17 cellular contexts compared by ENCODE assay signal in the genomic region with DNA sequence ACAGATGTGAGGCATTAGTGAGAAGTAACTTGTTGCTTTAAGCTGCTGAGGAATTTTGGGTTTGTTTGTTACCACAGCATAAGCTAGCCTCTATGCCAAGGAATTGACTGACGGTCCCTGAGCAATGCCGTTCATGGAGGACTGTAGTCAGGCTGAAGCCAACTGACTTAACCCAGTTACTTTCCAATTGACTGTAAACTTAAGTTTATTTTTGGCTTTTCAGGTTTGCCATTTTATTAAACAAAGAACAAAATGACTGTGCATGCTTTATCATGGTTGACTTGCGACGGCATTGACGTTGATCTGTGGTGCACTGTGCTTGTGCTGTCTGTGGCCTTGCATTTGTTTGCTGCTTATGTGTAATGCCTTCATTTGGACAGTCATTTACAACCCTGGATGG. TPM values are rescaled to one million over a fixed set of nuclear protein-coding genes. Genes with fewer than 3 reads are reported as not detected.
DNase-seq lines count a peak whose midpoint lies in the region; ATAC-seq and TF ChIP-seq lines count a peak whose summit lies in the region.
"Had no signal": no experiment of that assay in that cellular context is flagged by ENCODE, and none has a peak within 500 bp of the region (broad histone marks: within the 10 kb centered on the region; RNA-seq: fewer than 3 reads in every experiment).

No MANE protein-coding gene starts in this region.

- H3K27ac ChIP-seq in PC-9 = no peak overlapping the region
- no peak overlapping the region for H3K27ac ChIP-seq in caudate nucleus (ENCODE audit: low read depth, low read length)
- H3K27ac ChIP-seq: esophagus squamous epithelium, hepatocyte had no signal

- ATAC-seq in GM18498 (IDR thresholded peaks at IDR 0.05; ENCODE audit: unreplicated experiment) (peak; percentile 70), GM19351 (IDR thresholded peaks at IDR 0.05; ENCODE audit: unreplicated experiment) (peak; percentile 87), HG02678 (IDR thresholded peaks at IDR 0.05; ENCODE audit: unreplicated experiment) (peak; percentile 59), HG03378 (IDR thresholded peaks at IDR 0.05; ENCODE audit: unreplicated experiment) (peak; percentile 91)
- ATAC-seq: left lobe of liver had no signal

- H3K4me2 ChIP-seq in PC-9 = no peak overlapping the region
- H3K4me2 ChIP-seq: hepatocyte had no signal

- H2AFZ ChIP-seq in PC-9 = no peak overlapping the region
- H2AFZ ChIP-seq: hepatocyte had no signal

- intact Hi-C loops in PC-9 (cut with micrococcal nuclease; ENCODE audit: unreplicated experiment) = no loop called here

- POLR2A ChIA-PET in PC-9 (lab: Charles Lee; ENCODE audit: unreplicated experiment) = no interaction called here

- H3K27me3 ChIP-seq in PC-9 (ENCODE audit: insufficient read depth, low read depth) = no peaks in the 10 kb centered on the region
- H3K27me3 ChIP-seq: esophagus squamous epithelium, hepatocyte had no signal

- no TSS peak for BruUV-seq in PC-9 (replicated peaks; lab: Mats Ljungman, UMichigan)

- no peaks in the 10 kb centered on the region for H3K79me2 ChIP-seq in PC-9 (ENCODE audit: low read depth)
- H3K79me2 ChIP-seq: hepatocyte had no signal

- no peaks in the 10 kb centered on the region for H3K36me3 ChIP-seq in PC-9 (ENCODE audit: low read depth)
- H3K36me3 ChIP-seq: esophagus squamous epithelium, HAP-1 had no signal

- no peaks in the 10 kb centered on the region for H3K9me3 ChIP-seq in PC-9 (ENCODE audit: insufficient read depth, low read depth)
- H3K9me3 ChIP-seq: esophagus squamous epithelium, HAP-1 had no signal

- H3K4me3 ChIP-seq in PC-9 = no peak overlapping the region
- H3K4me3 ChIP-seq: esophagus squamous epithelium, HAP-1, hepatocyte had no signal

- no peaks in the 10 kb centered on the region for H3K4me1 ChIP-seq in PC-9 (replicated peaks; ENCODE audit: insufficient read depth)
- H3K4me1 ChIP-seq: Caco-2, esophagus squamous epithelium, HAP-1 had no signal

- CTCF ChIA-PET in PC-9 (lab: Charles Lee) = no interaction called here

- no peaks in the 10 kb centered on the region for H4K20me1 ChIP-seq in PC-9 (ENCODE audit: insufficient read depth)

- no peak for TF ChIP-seq CTCF in PC-9 (conservative IDR thresholded peaks at IDR 0.05)

- DNase-seq in PC-9 (no peak), caudate nucleus (lab: John Stamatoyannopoulos, UW) (no peak), NAMALWA (ENCODE audit: low spot score) (no peak), cerebellar cortex (ENCODE audit: low spot score) (no peak)
- DNase-seq: activated CD4-positive, alpha-beta T cell treated with anti-CD3 and anti-CD28 coated beads, Interleukin-2, amount 10 ng/mL, durations not matched to agents 24 days and 14 days; Caco-2; dermis blood vessel endothelial cell; esophagus squamous epithelium; NCI-H1930; NCI-H748 treated with DMSO at 0.1 percent for 48 hours had no signal

- no peaks in the 10 kb centered on the region for H3K9me2 ChIP-seq in PC-9 (ENCODE audit: insufficient read depth)

- H3F3A ChIP-seq in PC-9 (ENCODE audit: insufficient read depth, low read depth) = no peaks in the 10 kb centered on the region

RNA-seq across cellular contexts. Expression of gene DNAJB9, which starts 53.5 kb away (rescaled TPM):
- total RNA-seq in PC-9 (2021) = 10.0 and 13.3 TPM in 2 replicates

RNA-seq across cellular contexts. Expression of gene THAP5, which starts 53.7 kb away (rescaled TPM):
- 20.8 and 28.5 TPM in 2 replicates for total RNA-seq in PC-9 (2021)
